In genomic region chr19:1275976-1276619, GRCh38 we compare ENCODE assay signal across 1 cellular context.
TF ChIP-seq lines count a peak whose summit lies in the region.

No MANE protein-coding gene starts in this region.

TF ChIP-seq in K562, 482 proteins besides CTCF, POLR2A, EP300 and RAD21 (continued from another document):
- TF ChIP-seq MTF1 (CRISPR knock-in tag; IDR thresholded peaks at IDR 0.05; ENCODE audit: borderline replicate concordance) (no peak), JUND (IDR thresholded peaks at IDR 0.05; ENCODE audit: borderline replicate concordance, low read depth, low read length) (peak; percentile 1; the same call in 1 of the 2 replicates), JUND (tag; IDR thresholded peaks at IDR 0.05; ENCODE audit: borderline replicate concordance, low read depth, low read length) (no peak), VEZF1 (CRISPR knock-in tag; IDR thresholded peaks at IDR 0.05) (no peak; the same call in 1 of the 2 replicates), GMEB1 (CRISPR knock-in tag; IDR thresholded peaks at IDR 0.05) (no peak), CBFB (CRISPR knock-in tag; IDR thresholded peaks at IDR 0.05) (peak; percentile 28; the same call in 1 of the 2 replicates), TAL1 (IDR thresholded peaks at IDR 0.05) (no peak), HNRNPLL (IDR thresholded peaks at IDR 0.05; ENCODE audit: low read depth, low read length, poor library complexity, severe bottlenecking) (no peak), ZNF436 (CRISPR knock-in tag; IDR thresholded peaks at IDR 0.05) (no peak), CAMTA2 (CRISPR knock-in tag; conservative IDR thresholded peaks at IDR 0.05) (no peak), ZBTB1 (CRISPR knock-in tag; IDR thresholded peaks at IDR 0.05; ENCODE audit: borderline replicate concordance, low read depth) (peak; percentile 79), HBP1 (CRISPR knock-in tag; IDR thresholded peaks at IDR 0.05) (0 out of 2 replicates have a peak, but pooled peaks have one; percentile 7), KLF16 (IDR thresholded peaks at IDR 0.05) (no peak), POLR2B (IDR thresholded peaks at IDR 0.05; ENCODE audit: low read depth, partially characterized antibody) (peak; percentile 34), HDAC2 (IDR thresholded peaks at IDR 0.05) (peak; percentile 58; the same call in 1 of the 2 replicates), DACH1 (IDR thresholded peaks at IDR 0.05; ENCODE audit: partially characterized antibody) (no peak), ZC3H8 (IDR thresholded peaks at IDR 0.05) (no peak)
- TF ChIP-seq, protein P1, sequence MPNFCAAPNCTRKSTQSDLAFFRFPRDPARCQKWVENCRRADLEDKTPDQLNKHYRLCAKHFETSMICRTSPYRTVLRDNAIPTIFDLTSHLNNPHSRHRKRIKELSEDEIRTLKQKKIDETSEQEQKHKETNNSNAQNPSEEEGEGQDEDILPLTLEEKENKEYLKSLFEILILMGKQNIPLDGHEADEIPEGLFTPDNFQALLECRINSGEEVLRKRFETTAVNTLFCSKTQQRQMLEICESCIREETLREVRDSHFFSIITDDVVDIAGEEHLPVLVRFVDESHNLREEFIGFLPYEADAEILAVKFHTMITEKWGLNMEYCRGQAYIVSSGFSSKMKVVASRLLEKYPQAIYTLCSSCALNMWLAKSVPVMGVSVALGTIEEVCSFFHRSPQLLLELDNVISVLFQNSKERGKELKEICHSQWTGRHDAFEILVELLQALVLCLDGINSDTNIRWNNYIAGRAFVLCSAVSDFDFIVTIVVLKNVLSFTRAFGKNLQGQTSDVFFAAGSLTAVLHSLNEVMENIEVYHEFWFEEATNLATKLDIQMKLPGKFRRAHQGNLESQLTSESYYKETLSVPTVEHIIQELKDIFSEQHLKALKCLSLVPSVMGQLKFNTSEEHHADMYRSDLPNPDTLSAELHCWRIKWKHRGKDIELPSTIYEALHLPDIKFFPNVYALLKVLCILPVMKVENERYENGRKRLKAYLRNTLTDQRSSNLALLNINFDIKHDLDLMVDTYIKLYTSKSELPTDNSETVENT (CRISPR knock-in tag; IDR thresholded peaks at IDR 0.05), result no peak; the same call in 1 of the 2 replicates
- TF ChIP-seq, protein P2, sequence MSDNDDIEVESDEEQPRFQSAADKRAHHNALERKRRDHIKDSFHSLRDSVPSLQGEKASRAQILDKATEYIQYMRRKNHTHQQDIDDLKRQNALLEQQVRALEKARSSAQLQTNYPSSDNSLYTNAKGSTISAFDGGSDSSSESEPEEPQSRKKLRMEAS (CRISPR knock-in tag; IDR thresholded peaks at IDR 0.05), result peak; percentile 76
